Comparison of ENCODE assay signal across 18 cellular contexts in the genomic region with DNA sequence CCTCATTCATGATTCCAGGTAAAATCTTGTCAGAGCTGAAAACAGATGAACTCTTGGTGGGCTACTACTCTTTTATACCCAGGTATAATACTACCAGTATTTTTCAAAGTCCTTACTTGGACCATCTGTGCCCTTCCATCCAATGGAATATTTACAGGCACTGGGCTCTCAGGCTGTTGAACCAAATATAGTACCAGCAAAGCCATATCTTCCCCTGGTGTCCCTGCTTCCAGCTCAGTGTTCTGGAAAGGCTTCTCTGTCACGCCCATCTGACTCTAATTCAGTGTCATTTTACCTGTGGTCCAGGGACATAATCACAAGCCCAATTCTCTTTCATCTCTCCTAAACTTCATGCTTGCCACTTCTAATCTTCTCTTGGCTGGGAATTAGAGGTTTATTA.
"Had no signal": no experiment of that assay in that cellular context is flagged by ENCODE, and none has a peak within 500 bp of the region (broad histone marks: within the 10 kb centered on the region; RNA-seq: fewer than 3 reads in every experiment).

No MANE protein-coding gene starts in this region.

- H3K4me3 Mint-ChIP-seq: activated naive CD4-positive, alpha-beta T cell treated with anti-CD3 and anti-CD28 coated beads for 36 hours; activated naive CD8-positive, alpha-beta T cell treated with anti-CD3 and anti-CD28 coated beads, Interleukin-2, amount 50 U/mL, for 24 hours; endodermal cell; neural crest cell; stimulated activated naive CD8-positive, alpha-beta T cell treated with anti-CD3 and anti-CD28 coated beads, Interleukin-15, amount 100 ng/mL, for 72 hours had no signal

- H3K9me3 ChIP-seq: gastroesophageal sphincter, left lung, prostate gland, right lobe of liver, spleen, testis, upper lobe of right lung had no signal

- H3K36me3 ChIP-seq: gastroesophageal sphincter, left lung, prostate gland, right lobe of liver, upper lobe of right lung had no signal

- H3K4me1 Mint-ChIP-seq: neural crest cell had no signal

- ATAC-seq: activated naive CD8-positive, alpha-beta T cell treated with anti-CD3 and anti-CD28 coated beads, Interleukin-2, amount 50 U/mL, for 24 hours; gastroesophageal sphincter; right lobe of liver; upper lobe of right lung had no signal

- H3K27me3 ChIP-seq: gastroesophageal sphincter, left lung, right lobe of liver, spleen, testis, upper lobe of right lung had no signal

- H3K27me3 Mint-ChIP-seq: activated naive CD8-positive, alpha-beta T cell treated with anti-CD3 and anti-CD28 coated beads, Interleukin-2, amount 50 U/mL, for 24 hours had no signal

- H3K27ac Mint-ChIP-seq: activated naive CD4-positive, alpha-beta T cell treated with anti-CD3 and anti-CD28 coated beads for 36 hours; activated naive CD8-positive, alpha-beta T cell treated with anti-CD3 and anti-CD28 coated beads, Interleukin-2, amount 50 U/mL, for 24 hours; activated T-helper 2 cell treated with anti-CD3 and anti-CD28 coated beads, Interferon-gamma antibody, Interleukin-2, Interleukin-4, amounts not matched to agents 10 μg/mL and 5 μg/mL and 100 μg/mL, durations not matched to agents 14 hours and 24 hours and 36 hours; endodermal cell had no signal

- H3K4me3 ChIP-seq: gastroesophageal sphincter, left lung, prostate gland, right lobe of liver, spleen, testis, upper lobe of right lung had no signal

- H3K4me1 ChIP-seq: gastroesophageal sphincter, prostate gland, right lobe of liver, testis had no signal

- H3K27ac ChIP-seq: gastroesophageal sphincter, right lobe of liver, testis, upper lobe of right lung had no signal

- DNase-seq: activated CD4-positive, CD25-positive, alpha-beta regulatory T cell treated with anti-CD3 and anti-CD28 coated beads, Interleukin-2, amount 50 U/mL, for 72 hours; activated naive CD4-positive, alpha-beta T cell treated with anti-CD3 and anti-CD28 coated beads for 36 hours; activated naive CD8-positive, alpha-beta T cell treated with anti-CD3 and anti-CD28 coated beads, Interleukin-2, amount 50 U/mL, for 24 hours; aorta; dermis blood vessel endothelial cell; endodermal cell; erythroblast; left lung; mesenchymal stem cell; right lobe of liver; spleen; stimulated activated naive CD8-positive, alpha-beta T cell treated with anti-CD3 and anti-CD28 coated beads, Interleukin-15, amount 100 ng/mL, for 72 hours; testis; upper lobe of right lung had no signal

- H3K9me3 Mint-ChIP-seq: activated naive CD4-positive, alpha-beta T cell treated with anti-CD3 and anti-CD28 coated beads for 36 hours; activated naive CD8-positive, alpha-beta T cell treated with anti-CD3 and anti-CD28 coated beads, Interleukin-2, amount 50 U/mL, for 24 hours; activated T-helper 2 cell treated with anti-CD3 and anti-CD28 coated beads, Interferon-gamma antibody, Interleukin-2, Interleukin-4, amounts not matched to agents 10 μg/mL and 5 μg/mL and 100 μg/mL, durations not matched to agents 14 hours and 24 hours and 36 hours; endodermal cell; neural crest cell; stimulated activated naive CD8-positive, alpha-beta T cell treated with anti-CD3 and anti-CD28 coated beads, Interleukin-15, amount 100 ng/mL, for 72 hours had no signal
